Comparison of ENCODE assay signal across 8 cellular contexts in genomic region chr16:84617068-84617630, GRCh38. TPM values are rescaled to one million over a fixed set of nuclear protein-coding genes. Genes with fewer than 3 reads are reported as not detected.
DNase-seq lines count a peak whose midpoint lies in the region; ATAC-seq and TF ChIP-seq lines count a peak whose summit lies in the region.

No MANE protein-coding gene starts in this region.

- ATAC-seq in GM21447 (IDR thresholded peaks at IDR 0.05; ENCODE audit: unreplicated experiment) (peak; percentile 42), GM19351 (IDR thresholded peaks at IDR 0.05; ENCODE audit: unreplicated experiment) (no peak)

- POLR2A ChIA-PET in Caco-2 (lab: Charles Lee): no interaction called here

- H3K9me3 ChIP-seq in Caco-2: no peaks in the 10 kb centered on the region
- no peaks in the 10 kb centered on the region for H3K9me3 ChIP-seq in left ventricle myocardium inferior (replicated peaks)
- H3K9me3 ChIP-seq in skeletal muscle tissue (ENCODE audit: control insufficient read depth in 3 of 3, low read length in 3 of 3): no peaks in the 10 kb centered on the region

- H3K9ac ChIP-seq in skeletal muscle tissue (ENCODE audit: low read depth in 1 of 3, low read length in 3 of 3): peak overlapping the region; percentile 38 to 69 (median 57)

- BruUV-seq in Caco-2 (replicated peaks; lab: Mats Ljungman, UMichigan): no TSS peak

- peak overlapping the region; percentile 86 for H3K27ac Mint-ChIP-seq in Caco-2 (ENCODE audit: unreplicated experiment)

- TF ChIP-seq CTCF in Caco-2 (IDR thresholded peaks at IDR 0.05; ENCODE audit: insufficient read depth in 1 of 2, low read depth in 1 of 2, low read length in 1 of 2, severe bottlenecking in 1 of 2, unreplicated experiment in 1 of 2) (no peak), left ventricle myocardium inferior (IDR thresholded peaks at IDR 0.05; ENCODE audit: borderline replicate concordance) (no peak)

- H3K4me1 ChIP-seq in Caco-2 (peaks cover 31% of the 10 kb centered on the region), left ventricle myocardium inferior (peaks cover 33% of the 10 kb centered on the region), skeletal muscle tissue (ENCODE audit: control insufficient read depth in 3 of 3, insufficient read depth in 3 of 3, low read length in 3 of 3) (peaks cover 16 to 30% (median 17%) of the 10 kb centered on the region in 3 donors)

- no peaks in the 10 kb centered on the region for H3K27me3 Mint-ChIP-seq in Caco-2 (ENCODE audit: insufficient read depth, unreplicated experiment)

- H3K27me3 ChIP-seq in Caco-2 (replicated peaks; ENCODE audit: control insufficient read depth, insufficient read depth, low read length): no peaks in the 10 kb centered on the region
- peaks cover 13% of the 10 kb centered on the region for H3K27me3 ChIP-seq in left ventricle myocardium inferior (ENCODE audit: low read depth)
- H3K27me3 ChIP-seq in skeletal muscle tissue (ENCODE audit: control insufficient read depth in 3 of 3, insufficient read depth in 3 of 3, low read length in 3 of 3): peaks cover 15 to 34% (median 16%) of the 10 kb centered on the region in 3 donors

- H3K36me3 ChIP-seq in Caco-2 (ENCODE audit: control insufficient read depth, insufficient read depth, low read length) (no peaks in the 10 kb centered on the region), left ventricle myocardium inferior (no peaks in the 10 kb centered on the region), skeletal muscle tissue (ENCODE audit: control insufficient read depth in 3 of 3, insufficient read depth in 3 of 3, low read length in 3 of 3) (no peaks in the 10 kb centered on the region)

- H3K4me1 Mint-ChIP-seq in Caco-2 (ENCODE audit: low read depth, unreplicated experiment): peaks cover 59% of the 10 kb centered on the region

- CTCF ChIA-PET in Caco-2 (lab: Charles Lee): interaction anchor here (0.6 kb wide), 1 partner anchor 88 kb away, joined by 3 read pairs; no protein-coding TSS in a partner anchor

- intact Hi-C loops in Caco-2 (cut with micrococcal nuclease; ENCODE audit: unreplicated experiment) (no loop called here), left ventricle myocardium inferior (cut with micrococcal nuclease) (no loop called here)

- in situ Hi-C loops in KBM-7 (cut with MboI; ENCODE audit: low pct_unique_long_range_greater_than_20kb, low sequenced_read_pairs): loop anchor here (10.0 kb wide), 1 partner anchor 102 kb away; no protein-coding TSS in a partner anchor

- no peaks in the 10 kb centered on the region for H3K9me3 Mint-ChIP-seq in Caco-2 (ENCODE audit: unreplicated experiment)

- H3K27ac ChIP-seq in left ventricle myocardium inferior (replicated peaks): peak overlapping the region; percentile 77
- no peak overlapping the region for H3K27ac ChIP-seq in skeletal muscle tissue (ENCODE audit: low read depth, low read length)

- peak overlapping the region; percentile 96 for H3K4me3 ChIP-seq in Caco-2 (ENCODE audit: low read depth, low read length)
- H3K4me3 ChIP-seq in left ventricle myocardium inferior: peak overlapping the region; percentile 86
- peak overlapping the region; percentile 70 to 74 (median 72) for H3K4me3 ChIP-seq in skeletal muscle tissue (ENCODE audit: low read length in 3 of 3)

- H3K36me3 Mint-ChIP-seq in Caco-2 (ENCODE audit: insufficient read depth, unreplicated experiment): peaks cover 71% of the 10 kb centered on the region

- peak in 1 of 2 experiments; percentile 49 for DNase-seq in Caco-2
- DNase-seq in KBM-7: peak; percentile 14
- peak; percentile 16 to 43 (median 32) for DNase-seq in activated naive CD4-positive, alpha-beta T cell (lab: John Stamatoyannopoulos, UW)
- no peak for DNase-seq in left ventricle myocardium inferior
- DNase-seq in LoVo (ENCODE audit: low spot score): no peak

- peak overlapping the region; percentile 96 for H3K4me3 Mint-ChIP-seq in Caco-2 (ENCODE audit: unreplicated experiment)

RNA-seq across cellular contexts. Expression of gene COTL1, which starts 0.7 kb away (rescaled TPM):
- 434 and 461 TPM in 2 replicates for total RNA-seq in Caco-2 (2022)
- 13.3 TPM for total RNA-seq in left ventricle myocardium inferior
- total RNA-seq in skeletal muscle tissue: 11.0 TPM

RNA-seq across cellular contexts. Expression of gene KLHL36, which starts 31.2 kb away (rescaled TPM):
- total RNA-seq in Caco-2 (2022) (67.6 and 70.2 TPM in 2 replicates), left ventricle myocardium inferior (84.4 TPM), skeletal muscle tissue (23.0 TPM)

Comparison
In these comparisons a context has a peak if more than half of its experiments do, and no peak if none do; other contexts are left out.
1. DNase-seq: peak in KBM-7 (single experiment) and activated naive CD4-positive, alpha-beta T cell (4 of 4); none in left ventricle myocardium inferior (single experiment) and LoVo (single experiment).
2. RNA of gene COTL1, which starts 0.7 kb away (total RNA-seq): 434 to 461 TPM in Caco-2; 13.3 TPM in left ventricle myocardium inferior (single experiment) and 11.0 TPM in skeletal muscle tissue (single experiment); every median in the first group is over 10 times any median in the second.
3. Peak in every context shown above with its lines, with median percentiles within 50 percentile points of each other: H3K4me3 ChIP-seq.